28 cellular contexts compared by ENCODE assay signal in genomic region chr5:37971483-37972024, GRCh38.
"Had no signal": no experiment of that assay in that cellular context is flagged by ENCODE, and none has a peak within 500 bp of the region (broad histone marks: within the 10 kb centered on the region; RNA-seq: fewer than 3 reads in every experiment).

No MANE protein-coding gene starts in this region.

- H3K36me3 ChIP-seq: esophagus muscularis mucosa, gastroesophageal sphincter, heart left ventricle, left lung, neural progenitor cell, prostate gland, right atrium auricular region, stomach, thyroid gland, vagina had no signal

- H3K4me1 Mint-ChIP-seq: naive thymus-derived CD4-positive, alpha-beta T cell; neural progenitor cell; stimulated activated effector memory CD8-positive, alpha-beta T cell treated with anti-CD3 and anti-CD28 coated beads, Interleukin-12 subunit alpha, Interleukin-12 subunit beta, amount 100 ng/mL, for 72 hours had no signal

- H3K4me1 ChIP-seq: foreskin keratinocyte, left lung, neural progenitor cell, prostate gland, right atrium auricular region, stomach, thyroid gland, vagina had no signal

- H3K9me3 ChIP-seq: esophagus muscularis mucosa, gastroesophageal sphincter, heart left ventricle, left lung, mucosa of descending colon, prostate gland, right atrium auricular region, stomach, thyroid gland, vagina had no signal

- H3K27ac ChIP-seq: esophagus muscularis mucosa, foreskin keratinocyte, gastroesophageal sphincter, heart left ventricle, left lung, neural progenitor cell, prostate gland, right atrium auricular region, stomach, thyroid gland, vagina had no signal

- H3K4me3 ChIP-seq: esophagus muscularis mucosa, gastroesophageal sphincter, heart left ventricle, left lung, mucosa of descending colon, neural progenitor cell, prostate gland, right atrium auricular region, smooth muscle cell, stomach, thyroid gland, vagina had no signal

- DNase-seq: dermis blood vessel endothelial cell; effector memory CD4-positive, alpha-beta T cell; foreskin keratinocyte; heart left ventricle; hippocampal formation; left cardiac atrium; left lung; mesenchymal stem cell; mucosa of descending colon; naive thymus-derived CD4-positive, alpha-beta T cell; nucleus accumbens; stimulated activated CD4-positive, alpha-beta T cell treated with anti-CD3 and anti-CD28 coated beads, Interleukin-2, amount 100 ng/mL, for 24 hours; stimulated activated CD4-positive, alpha-beta T cell treated with anti-CD3 and anti-CD28 coated beads, Interleukin-4, amount 100 ng/mL, for 24 hours; stimulated activated naive CD4-positive, alpha-beta T cell treated with Interleukin-2 at 50 U/mL for 16 hours; stomach; trophoblast cell had no signal

- H3K36me3 Mint-ChIP-seq: mesothelial cell of epicardium; naive thymus-derived CD4-positive, alpha-beta T cell; neural progenitor cell; stimulated activated effector memory CD8-positive, alpha-beta T cell treated with anti-CD3 and anti-CD28 coated beads, Interleukin-12 subunit alpha, Interleukin-12 subunit beta, amount 100 ng/mL, for 72 hours had no signal

- H3K4me3 Mint-ChIP-seq: mesothelial cell of epicardium; naive thymus-derived CD4-positive, alpha-beta T cell; nephron; neural progenitor cell; stimulated activated effector memory CD8-positive, alpha-beta T cell treated with anti-CD3 and anti-CD28 coated beads, Interleukin-12 subunit alpha, Interleukin-12 subunit beta, amount 100 ng/mL, for 72 hours had no signal

- H3K27ac Mint-ChIP-seq: mesothelial cell of epicardium; naive thymus-derived CD4-positive, alpha-beta T cell; nephron; neural progenitor cell; stimulated activated effector memory CD8-positive, alpha-beta T cell treated with anti-CD3 and anti-CD28 coated beads, Interleukin-12 subunit alpha, Interleukin-12 subunit beta, amount 100 ng/mL, for 72 hours had no signal

- ATAC-seq: foreskin keratinocyte; gastroesophageal sphincter; heart left ventricle; left cardiac atrium; left lung; mucosa of descending colon; naive thymus-derived CD4-positive, alpha-beta T cell; sciatic nerve; stimulated activated effector memory CD8-positive, alpha-beta T cell treated with anti-CD3 and anti-CD28 coated beads, Interleukin-12 subunit alpha, Interleukin-12 subunit beta, amount 100 ng/mL, for 72 hours had no signal
